17 cellular contexts compared by ENCODE assay signal in genomic region chr11:81444306-81444705, GRCh38.
DNase-seq lines count a peak whose midpoint lies in the region; ATAC-seq and TF ChIP-seq lines count a peak whose summit lies in the region.
"Had no signal": no experiment of that assay in that cellular context is flagged by ENCODE, and none has a peak within 500 bp of the region (broad histone marks: within the 10 kb centered on the region; RNA-seq: fewer than 3 reads in every experiment).

No MANE protein-coding gene starts in this region.

- H3K36me3 ChIP-seq in KMS-11 (ENCODE audit: insufficient read depth): no peaks in the 10 kb centered on the region
- H3K36me3 ChIP-seq: stomach, vagina had no signal

- H3K9me3 Mint-ChIP-seq in osteocyte (ENCODE audit: unreplicated experiment): peaks cover 6% of the 10 kb centered on the region

- no peak overlapping the region for H3K27ac Mint-ChIP-seq in osteocyte (ENCODE audit: unreplicated experiment)
- H3K27ac Mint-ChIP-seq: activated naive CD8-positive, alpha-beta T cell treated with anti-CD3 and anti-CD28 coated beads, Interleukin-2, amount 10 ng/mL, durations not matched to agents 7 days and 5 days; activated T-cell treated with anti-CD3 and anti-CD28 coated beads, Interleukin-2, amount 50 U/mL, for 24 hours; naive thymus-derived CD8-positive, alpha-beta T cell had no signal

- no peak overlapping the region for H3K4me2 ChIP-seq in KMS-11

- H3K4me1 ChIP-seq in KMS-11 (ENCODE audit: low read depth, poor library complexity, severe bottlenecking): peaks cover 19% of the 10 kb centered on the region
- H3K4me1 ChIP-seq: stomach, vagina had no signal

- no peaks in the 10 kb centered on the region for H3K27me3 ChIP-seq in KMS-11 (ENCODE audit: insufficient read depth, low read depth)
- H3K27me3 ChIP-seq: stomach, vagina had no signal

- H4K20me1 ChIP-seq in KMS-11 (ENCODE audit: insufficient read depth): no peaks in the 10 kb centered on the region

- peak; percentile 61 for TF ChIP-seq CTCF in KMS-11 (conservative IDR thresholded peaks at IDR 0.05; ENCODE audit: low read depth, low read length)
- TF ChIP-seq CTCF in VCaP (conservative IDR thresholded peaks at IDR 0.05): peak; percentile 59
- no peak for TF ChIP-seq CTCF in osteocyte (IDR thresholded peaks at IDR 0.05)

- H3K79me2 ChIP-seq in KMS-11 (ENCODE audit: insufficient read depth, low read depth): no peaks in the 10 kb centered on the region

- no peak overlapping the region for H2AFZ ChIP-seq in KMS-11 (ENCODE audit: low read depth)

- H3K4me1 Mint-ChIP-seq in osteocyte (ENCODE audit: unreplicated experiment): no peaks in the 10 kb centered on the region
- H3K4me1 Mint-ChIP-seq: activated naive CD8-positive, alpha-beta T cell treated with anti-CD3 and anti-CD28 coated beads, Interleukin-2, amount 10 ng/mL, durations not matched to agents 7 days and 5 days; naive thymus-derived CD8-positive, alpha-beta T cell had no signal

- DNase-seq in D341Med (ENCODE audit: low spot score) (peak; percentile 19), medulla oblongata (ENCODE audit: extremely low spot score) (peak; percentile 23), NCI-H1105 treated with DMSO at 0.1 percent for 48 hours (lab: John Stamatoyannopoulos, UW) (no peak), osteocyte (ENCODE audit: extremely low spot score, unreplicated experiment) (no peak), ecto neural progenitor cell (ENCODE audit: low spot score) (no peak)
- DNase-seq: activated CD4-positive, alpha-beta T cell treated with anti-CD3 and anti-CD28 coated beads, Interleukin-2, amount 50 U/mL, for 4 hours; activated naive CD8-positive, alpha-beta T cell treated with anti-CD3 and anti-CD28 coated beads, Interleukin-2, amount 10 ng/mL, durations not matched to agents 7 days and 5 days; activated T-cell treated with anti-CD3 and anti-CD28 coated beads, Interleukin-2, amount 50 U/mL, for 24 hours; foreskin melanocyte; naive thymus-derived CD8-positive, alpha-beta T cell; NK-92 treated with Interleukin-12 subunit alpha and Interleukin-12 subunit beta, amount 100 ng/mL, for 24 hours; SIG-M5; stomach had no signal

- no peak for ATAC-seq in GM19452 (IDR thresholded peaks at IDR 0.05; ENCODE audit: unreplicated experiment)
- ATAC-seq: naive thymus-derived CD8-positive, alpha-beta T cell had no signal

- no peak overlapping the region for H3K4me3 Mint-ChIP-seq in osteocyte (ENCODE audit: unreplicated experiment)
- H3K4me3 Mint-ChIP-seq: activated naive CD8-positive, alpha-beta T cell treated with anti-CD3 and anti-CD28 coated beads, Interleukin-2, amount 10 ng/mL, durations not matched to agents 7 days and 5 days; activated T-cell treated with anti-CD3 and anti-CD28 coated beads, Interleukin-2, amount 50 U/mL, for 24 hours; naive thymus-derived CD8-positive, alpha-beta T cell had no signal

- H3K27me3 Mint-ChIP-seq in osteocyte (ENCODE audit: unreplicated experiment): no peaks in the 10 kb centered on the region
- H3K27me3 Mint-ChIP-seq: activated naive CD8-positive, alpha-beta T cell treated with anti-CD3 and anti-CD28 coated beads, Interleukin-2, amount 10 ng/mL, durations not matched to agents 7 days and 5 days; activated T-cell treated with anti-CD3 and anti-CD28 coated beads, Interleukin-2, amount 50 U/mL, for 24 hours; naive thymus-derived CD8-positive, alpha-beta T cell had no signal

- no peak overlapping the region for H3K9ac ChIP-seq in KMS-11

- H3K36me3 Mint-ChIP-seq in osteocyte (ENCODE audit: unreplicated experiment): no peaks in the 10 kb centered on the region
- H3K36me3 Mint-ChIP-seq: activated naive CD8-positive, alpha-beta T cell treated with anti-CD3 and anti-CD28 coated beads, Interleukin-2, amount 10 ng/mL, durations not matched to agents 7 days and 5 days; naive thymus-derived CD8-positive, alpha-beta T cell had no signal

- no peak overlapping the region for H3K4me3 ChIP-seq in KMS-11 (IDR thresholded peaks at IDR 0.05; ENCODE audit: insufficient read depth, low read depth, low read length)
- H3K4me3 ChIP-seq: stomach, vagina had no signal

- no peak overlapping the region for H3K27ac ChIP-seq in KMS-11
- H3K27ac ChIP-seq in VCaP: no peak overlapping the region
- H3K27ac ChIP-seq: stomach, vagina had no signal

Comparison
In these comparisons a context has a peak if more than half of its experiments do, and no peak if none do; other contexts are left out.
1. DNase-seq: peak in D341Med (single experiment) and medulla oblongata (single experiment); none in NCI-H1105 treated with DMSO at 0.1 percent for 48 hours (single experiment), osteocyte (single experiment) and ecto neural progenitor cell (single experiment).